ENCODE assay signal across 8 cellular contexts in genomic region chr4:40897557-40898203, GRCh38.
DNase-seq lines count a peak whose midpoint lies in the region; ATAC-seq and TF ChIP-seq lines count a peak whose summit lies in the region.

No MANE protein-coding gene starts in this region.

- H3K36me3 Mint-ChIP-seq in central memory CD8-positive, alpha-beta T cell (ENCODE audit: insufficient read depth) = no peaks in the 10 kb centered on the region

- peaks cover 10% of the 10 kb centered on the region for H3K27me3 Mint-ChIP-seq in central memory CD8-positive, alpha-beta T cell

- peak; percentile 83 for TF ChIP-seq CTCF in GM12873 (IDR thresholded peaks at IDR 0.05; ENCODE audit: insufficient read depth, low read depth, low read length, missing control alignments)

- ATAC-seq in HG02852 (IDR thresholded peaks at IDR 0.05; ENCODE audit: unreplicated experiment) (peak; percentile 72), left colon (peak; percentile 73)
- ATAC-seq in activated CD4-positive, CD25-positive, alpha-beta regulatory T cell treated with anti-CD3 and anti-CD28 coated beads, Interleukin-2, amount 50 U/mL, for 24 hours = peak; percentile 42 to 54
- peak; percentile 32 for ATAC-seq in central memory CD8-positive, alpha-beta T cell (replicated peaks; ENCODE audit: extremely low read depth, poor library complexity, severe bottlenecking)

- peaks cover 5% of the 10 kb centered on the region for H3K4me1 Mint-ChIP-seq in central memory CD8-positive, alpha-beta T cell

- DNase-seq in NCI-H2196 treated with DMSO at 0.1 percent for 48 hours (lab: John Stamatoyannopoulos, UW; ENCODE audit: unreplicated experiment) (peak; percentile 40), left colon (peak; percentile 57 to 69), DMS153 treated with DMSO at 0.1 percent for 48 hours (lab: John Stamatoyannopoulos, UW; ENCODE audit: unreplicated experiment) (no peak)
- DNase-seq in central memory CD8-positive, alpha-beta T cell (ENCODE audit: low spot score in 2 of 2) = peak; percentile 19 to 26
- DNase-seq in stimulated activated CD4-positive, alpha-beta T cell treated with anti-CD3 and anti-CD28 coated beads, Interleukin-4, amount 100 ng/mL, for 24 hours = peak; percentile 74

- H3K4me3 Mint-ChIP-seq in central memory CD8-positive, alpha-beta T cell = peak overlapping the region; percentile 1

- no peaks in the 10 kb centered on the region for H3K9me3 Mint-ChIP-seq in central memory CD8-positive, alpha-beta T cell

- H3K27ac Mint-ChIP-seq in central memory CD8-positive, alpha-beta T cell (ENCODE audit: low read depth) = no peak overlapping the region

- intact Hi-C loops in left colon (cut with DNase I, micrococcal nuclease) = loop anchor here in 1 of 2 donors (10.0 kb wide), 1 partner anchor 163 kb away; no protein-coding TSS in a partner anchor
